ENCODE assay signal across 11 cellular contexts in the genomic region with DNA sequence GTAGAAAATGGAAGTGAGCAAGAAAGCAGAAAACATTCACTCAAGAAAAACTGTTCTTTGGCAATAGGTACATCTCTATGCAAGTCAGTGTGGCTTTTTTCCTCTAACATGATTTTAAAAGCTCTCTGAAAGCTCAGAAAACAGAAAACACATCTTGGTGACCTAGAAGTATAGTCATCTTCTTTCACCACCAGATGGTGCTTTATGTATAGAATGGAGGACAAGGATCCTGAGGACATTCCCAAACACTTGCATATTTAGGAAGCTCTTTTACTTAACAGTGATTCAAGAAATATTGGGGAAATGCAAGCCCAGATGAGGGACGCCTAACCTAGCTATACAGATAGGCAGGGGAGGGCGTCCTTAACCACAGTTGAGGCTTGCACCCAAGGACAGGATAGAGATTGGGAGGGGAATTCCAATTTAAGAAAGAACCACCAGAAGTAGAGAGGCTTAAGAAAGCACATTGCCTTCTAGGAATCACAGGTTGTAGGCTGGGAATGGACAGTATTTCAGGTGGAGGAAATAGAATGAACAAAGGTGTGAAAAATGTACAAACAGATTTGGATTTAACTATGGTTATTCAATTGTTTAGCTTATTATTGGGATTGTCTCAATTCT. TPM values are rescaled to one million over a fixed set of nuclear protein-coding genes. Genes with fewer than 3 reads are reported as not detected.
DNase-seq lines count a peak whose midpoint lies in the region; ATAC-seq and TF ChIP-seq lines count a peak whose summit lies in the region.
"Had no signal": no experiment of that assay in that cellular context is flagged by ENCODE, and none has a peak within 500 bp of the region (broad histone marks: within the 10 kb centered on the region; RNA-seq: fewer than 3 reads in every experiment).

No MANE protein-coding gene starts in this region.

- in situ Hi-C loops in mammary epithelial cell (cut with MboI; ENCODE audit: low sequenced_read_pairs in 2 of 2), result no loop called here

- no peak overlapping the region for H3K4me3 Mint-ChIP-seq in stimulated activated naive B cell treated with anti-CD40 and anti-IgM and Interleukin-4, amounts not matched to agents 10 μg/mL and 1 μg/mL and 100 μg/mL, for 72 hours
- H3K4me3 Mint-ChIP-seq: central memory CD8-positive, alpha-beta T cell; memory B cell had no signal

- 35% methylated on average over 2 of the region's 2 CpGs for WGBS in mammary epithelial cell (ENCODE audit: low coverage, missing lambda C conversion rate)

- no peak overlapping the region for H3K9ac ChIP-seq in KMS-11
- no peak overlapping the region for H3K9ac ChIP-seq in mammary epithelial cell (ENCODE audit: insufficient read depth, low read length)

- H3K4me2 ChIP-seq in KMS-11 (no peak overlapping the region), mammary epithelial cell (ENCODE audit: insufficient read depth, low read depth, low read length) (no peak overlapping the region)

- dilution Hi-C loops in mammary epithelial cell (cut with HindIII; ENCODE audit: low sequenced_read_pairs), result no loop called here

- no peak overlapping the region for H3K4me3 ChIP-seq in KMS-11 (IDR thresholded peaks at IDR 0.05; ENCODE audit: insufficient read depth, low read depth, low read length)
- no peak overlapping the region for H3K4me3 ChIP-seq in mammary epithelial cell (replicated peaks in 1 of 3; ENCODE audit: insufficient read depth in 1 of 3, low read depth in 2 of 3, low read length in 3 of 3)

- no peaks in the 10 kb centered on the region for H4K20me1 ChIP-seq in KMS-11 (ENCODE audit: insufficient read depth)
- H4K20me1 ChIP-seq in mammary epithelial cell (ENCODE audit: insufficient read depth, low read length), result no peaks in the 10 kb centered on the region

- H3K27ac Mint-ChIP-seq in stimulated activated naive B cell treated with anti-CD40 and anti-IgM and Interleukin-4, amounts not matched to agents 10 μg/mL and 1 μg/mL and 100 μg/mL, for 72 hours, result no peak overlapping the region
- H3K27ac Mint-ChIP-seq: memory B cell had no signal

- H2AFZ ChIP-seq in KMS-11 (ENCODE audit: low read depth), result no peak overlapping the region
- peak overlapping the region; percentile 44 for H2AFZ ChIP-seq in mammary epithelial cell (ENCODE audit: low read depth, low read length)

- H3K36me3 ChIP-seq in KMS-11 (ENCODE audit: insufficient read depth), result no peaks in the 10 kb centered on the region
- H3K36me3 ChIP-seq in mammary epithelial cell (ENCODE audit: insufficient read depth, low read length), result no peaks in the 10 kb centered on the region

- H3K27me3 ChIP-seq in KMS-11 (ENCODE audit: insufficient read depth, low read depth), result no peaks in the 10 kb centered on the region
- no peaks in the 10 kb centered on the region for H3K27me3 ChIP-seq in mammary epithelial cell (ENCODE audit: insufficient read depth, low read length)

- H3K27me3 Mint-ChIP-seq in stimulated activated naive B cell treated with anti-CD40 and anti-IgM and Interleukin-4, amounts not matched to agents 10 μg/mL and 1 μg/mL and 100 μg/mL, for 72 hours, result no peaks in the 10 kb centered on the region
- H3K27me3 Mint-ChIP-seq: central memory CD8-positive, alpha-beta T cell had no signal

- H3K4me1 Mint-ChIP-seq in stimulated activated naive B cell treated with anti-CD40 and anti-IgM and Interleukin-4, amounts not matched to agents 10 μg/mL and 1 μg/mL and 100 μg/mL, for 72 hours, result no peaks in the 10 kb centered on the region
- H3K4me1 Mint-ChIP-seq: central memory CD8-positive, alpha-beta T cell; memory B cell had no signal

- TF ChIP-seq CTCF in KMS-11 (conservative IDR thresholded peaks at IDR 0.05; ENCODE audit: low read depth, low read length) (0 out of 2 replicates have a peak, but pooled peaks have one; percentile 13), mammary epithelial cell (conservative IDR thresholded peaks at IDR 0.05 in 1 of 2, IDR thresholded peaks at IDR 0.05 in 1 of 2; ENCODE audit: extremely low read depth in 1 of 2, insufficient read depth in 1 of 2, low read depth in 1 of 2, low read length in 2 of 2) (peak; percentile 33 to 64)

- ATAC-seq in stimulated activated naive B cell treated with anti-CD40 and anti-IgM and Interleukin-4, amounts not matched to agents 10 μg/mL and 1 μg/mL and 100 μg/mL, for 72 hours (replicated peaks), result no peak
- ATAC-seq in GM19463 (IDR thresholded peaks at IDR 0.05; ENCODE audit: unreplicated experiment) (no peak), HG03175 (IDR thresholded peaks at IDR 0.05; ENCODE audit: unreplicated experiment) (no peak)

- H3K36me3 Mint-ChIP-seq in stimulated activated naive B cell treated with anti-CD40 and anti-IgM and Interleukin-4, amounts not matched to agents 10 μg/mL and 1 μg/mL and 100 μg/mL, for 72 hours, result peaks cover 0 to under 1% of the 10 kb centered on the region in 2 donors

- H3K79me2 ChIP-seq in KMS-11 (ENCODE audit: insufficient read depth, low read depth), result no peaks in the 10 kb centered on the region
- no peaks in the 10 kb centered on the region for H3K79me2 ChIP-seq in mammary epithelial cell (ENCODE audit: insufficient read depth, low read length)

- CTCF ChIA-PET in mammary epithelial cell (lab: Charles Lee; ENCODE audit: low non-redundant PET), result interaction anchor here (0.6 to 0.7 kb wide), 2 partner anchors 58 to 67 kb away, joined by 3 to 4 read pairs; no protein-coding TSS in a partner anchor

- H3K4me1 ChIP-seq in KMS-11 (ENCODE audit: low read depth, poor library complexity, severe bottlenecking) (peaks cover 7% of the 10 kb centered on the region), mammary epithelial cell (ENCODE audit: insufficient read depth, low read length) (no peaks in the 10 kb centered on the region)

- no peak overlapping the region for H3K27ac ChIP-seq in KMS-11
- no peak overlapping the region for H3K27ac ChIP-seq in mammary epithelial cell (ENCODE audit: insufficient read depth, low read depth, low read length)

- intact Hi-C loops in mammary epithelial cell (cut with micrococcal nuclease), result loop anchor here (1.0 to 2.0 kb wide), 4 partner anchors 48 to 457 kb away; no protein-coding TSS in a partner anchor

- DNase-seq in DMS53 treated with DMSO at 0.1 percent for 48 hours (lab: John Stamatoyannopoulos, UW; ENCODE audit: unreplicated experiment) (peak; percentile 22), mammary epithelial cell (peak; percentile 31), middle frontal gyrus (ENCODE audit: extremely low spot score, low spot score) (peak; percentile 29), NCI-H510A treated with DMSO at 0.1 percent for 48 hours (lab: John Stamatoyannopoulos, UW) (no peak)
- DNase-seq in stimulated activated naive B cell treated with anti-CD40 and anti-IgM and Interleukin-4, amounts not matched to agents 10 μg/mL and 1 μg/mL and 100 μg/mL, for 72 hours, result no peak
- DNase-seq: NCI-H1694 treated with DMSO at 0.1 percent for 48 hours had no signal

- no TSS peak for BruUV-seq in mammary epithelial cell (replicated peaks; lab: Mats Ljungman, UMichigan)

- H3K9me3 Mint-ChIP-seq in stimulated activated naive B cell treated with anti-CD40 and anti-IgM and Interleukin-4, amounts not matched to agents 10 μg/mL and 1 μg/mL and 100 μg/mL, for 72 hours, result peaks cover 0 to 8% of the 10 kb centered on the region in 2 donors
- H3K9me3 Mint-ChIP-seq: central memory CD8-positive, alpha-beta T cell had no signal

- no peaks in the 10 kb centered on the region for H3K9me3 ChIP-seq in mammary epithelial cell (replicated peaks; ENCODE audit: insufficient read depth, low read length)

RNA-seq across cellular contexts. Expression of a gene that starts 13.8 kb away (rescaled TPM):
- under 1 TPM; 0.33 to 0.61 TPM for total RNA-seq in mammary epithelial cell
- polyA plus RNA-seq in mammary epithelial cell, result 0.08 TPM
- polyA minus RNA-seq in mammary epithelial cell, result not detected

RNA-seq across cellular contexts. Expression of a gene that starts 58.8 kb away (rescaled TPM):
- total RNA-seq in mammary epithelial cell, result 10 to 100 TPM; 42.5 to 48.3 TPM
- 40.4 TPM for polyA plus RNA-seq in mammary epithelial cell
- polyA minus RNA-seq in mammary epithelial cell, result 107 TPM

Comparison
In these comparisons a context has a peak if more than half of its experiments do, and no peak if none do; other contexts are left out.
1. DNase-seq: peak in DMS53 treated with DMSO at 0.1 percent for 48 hours (single experiment), mammary epithelial cell (single experiment) and middle frontal gyrus (single experiment); none in NCI-H510A treated with DMSO at 0.1 percent for 48 hours (single experiment) and stimulated activated naive B cell treated with anti-CD40 and anti-IgM and Interleukin-4, amounts not matched to agents 10 μg/mL and 1 μg/mL and 100 μg/mL, for 72 hours (single experiment).